Comparison of ENCODE assay signal across 8 cellular contexts in the genomic region with DNA sequence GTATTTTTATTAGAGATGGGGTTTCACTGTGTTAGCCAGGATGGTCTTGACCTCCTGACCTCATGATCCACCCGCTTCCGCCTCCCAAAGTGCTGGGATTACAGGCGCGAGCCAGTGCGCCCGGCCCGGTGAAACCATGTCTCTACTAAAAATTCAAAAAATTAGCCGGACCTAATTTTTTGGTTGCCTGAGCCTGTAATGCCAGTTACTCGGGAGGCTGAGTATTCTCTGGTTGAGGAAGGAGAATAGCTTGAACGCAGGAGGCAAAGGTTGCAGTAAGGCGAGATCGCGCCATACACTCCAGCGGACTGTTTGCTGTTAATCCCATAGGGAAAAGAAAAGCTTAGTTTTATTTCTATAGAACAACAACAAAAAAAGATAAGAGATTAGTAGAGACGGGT. TPM values are rescaled to one million over a fixed set of nuclear protein-coding genes. Genes with fewer than 3 reads are reported as not detected.
DNase-seq lines count a peak whose midpoint lies in the region; ATAC-seq and TF ChIP-seq lines count a peak whose summit lies in the region.

No MANE protein-coding gene starts in this region.

- peak overlapping the region; percentile 99 for H3K27ac Mint-ChIP-seq in endothelial cell (ENCODE audit: unreplicated experiment)

- 0 out of 2 replicates have a peak, but pooled peaks cover 4% of the 10 kb centered on the region for H3K4me1 ChIP-seq in ES-I3 (ENCODE audit: insufficient read depth, low read length)
- peaks cover 12% of the 10 kb centered on the region for H3K4me1 ChIP-seq in OCI-LY1 (ENCODE audit: insufficient read depth, low read length, severe bottlenecking)
- H3K4me1 ChIP-seq in neuronal stem cell (ENCODE audit: control insufficient read depth in 2 of 2, insufficient read depth in 1 of 2, low read depth in 1 of 2, low read length in 2 of 2) = peaks cover 0 to 2% of the 10 kb centered on the region in 2 donors

- no peak overlapping the region for H2BK15ac ChIP-seq in neuronal stem cell (ENCODE audit: low read length)

- H3K4ac ChIP-seq in neuronal stem cell (ENCODE audit: low read length) = no peak overlapping the region

- no peak overlapping the region for H3K23ac ChIP-seq in neuronal stem cell (ENCODE audit: low read depth, low read length, poor library complexity)

- H4K8ac ChIP-seq in neuronal stem cell (ENCODE audit: low read depth, low read length) = no peak overlapping the region

- H3K4me2 ChIP-seq in OCI-LY1 (ENCODE audit: low read length) (peak overlapping the region; percentile 52), neuronal stem cell (ENCODE audit: insufficient read depth, low read length, poor library complexity, severe bottlenecking) (peak overlapping the region; percentile 31)

- 0 out of 2 replicates have a peak, but pooled peaks cover 4% of the 10 kb centered on the region for H3F3A ChIP-seq in OCI-LY1 (ENCODE audit: insufficient read depth, low read length)

- TF ChIP-seq CTCF in OCI-LY1 (IDR thresholded peaks at IDR 0.05; ENCODE audit: low read length) (no peak), endothelial cell (IDR thresholded peaks at IDR 0.05; ENCODE audit: unreplicated experiment) (no peak)

- no peak overlapping the region for H2AK5ac ChIP-seq in neuronal stem cell (ENCODE audit: low read depth, low read length)

- DNase-seq in endothelial cell (ENCODE audit: low spot score) (no peak), neuronal stem cell (ENCODE audit: low spot score) (no peak), NCI-H1105 treated with DMSO at 0.1 percent for 48 hours (lab: John Stamatoyannopoulos, UW) (no peak), AG08396 (ENCODE audit: low spot score) (no peak), NOMO-1 treated with DMSO at 0.1 percent for 48 hours (lab: John Stamatoyannopoulos, UW; ENCODE audit: unreplicated experiment) (no peak)

- no peaks in the 10 kb centered on the region for H3K79me1 ChIP-seq in neuronal stem cell (ENCODE audit: low read depth, low read length)

- H3K4me3 ChIP-seq in OCI-LY1 (ENCODE audit: low read depth, low read length, poor library complexity, severe bottlenecking) = peak overlapping the region; percentile 60
- H3K4me3 ChIP-seq in neuronal stem cell (ENCODE audit: low read length in 2 of 2) = peak overlapping the region in 1 of 2 donors; percentile 42

- H3K27ac ChIP-seq in OCI-LY1 (ENCODE audit: low read depth, low read length, poor library complexity, severe bottlenecking) (peak overlapping the region; percentile 55), neuronal stem cell (replicated peaks; ENCODE audit: low read length) (peak overlapping the region; percentile 74)

- H2BK120ac ChIP-seq in neuronal stem cell (ENCODE audit: low read depth, low read length) = no peak overlapping the region

- H3K27me3 ChIP-seq in OCI-LY1 (ENCODE audit: insufficient read depth, low read length) (no peaks in the 10 kb centered on the region), neuronal stem cell (ENCODE audit: control insufficient read depth in 3 of 3, insufficient read depth in 3 of 3, low read depth in 1 of 3, low read length in 3 of 3) (no peaks in the 10 kb centered on the region)

- H2AFZ ChIP-seq in OCI-LY1 (ENCODE audit: low read length) = no peak overlapping the region
- H2AFZ ChIP-seq in neuronal stem cell (ENCODE audit: low read length) = peak overlapping the region; percentile 4

- H3K14ac ChIP-seq in neuronal stem cell (ENCODE audit: low read length) = no peak overlapping the region

- H3K18ac ChIP-seq in neuronal stem cell (ENCODE audit: low read length) = no peak overlapping the region

- ATAC-seq in HG02840 (IDR thresholded peaks at IDR 0.05; ENCODE audit: low FRiP score, unreplicated experiment) = no peak

- no peaks in the 10 kb centered on the region for H3K36me3 Mint-ChIP-seq in endothelial cell (ENCODE audit: low read depth, unreplicated experiment)

- H3K36me3 ChIP-seq in ES-I3 (ENCODE audit: insufficient read depth, low read length) = no peaks in the 10 kb centered on the region
- no peaks in the 10 kb centered on the region for H3K36me3 ChIP-seq in OCI-LY1 (ENCODE audit: insufficient read depth, low read length)
- H3K36me3 ChIP-seq in neuronal stem cell (replicated peaks in 1 of 2; ENCODE audit: control insufficient read depth in 2 of 2, insufficient read depth in 2 of 2, low read length in 2 of 2) = no peaks in the 10 kb centered on the region

- no peaks in the 10 kb centered on the region for H4K20me1 ChIP-seq in OCI-LY1 (ENCODE audit: insufficient read depth, low read length)

- peaks cover 2% of the 10 kb centered on the region for H3K4me1 Mint-ChIP-seq in endothelial cell (ENCODE audit: unreplicated experiment)

- H3K79me2 ChIP-seq in OCI-LY1 (ENCODE audit: insufficient read depth, low read length) = no peaks in the 10 kb centered on the region

- H3K9me3 Mint-ChIP-seq in endothelial cell (ENCODE audit: unreplicated experiment) = no peaks in the 10 kb centered on the region

- H3K27me3 Mint-ChIP-seq in endothelial cell (ENCODE audit: unreplicated experiment) = peaks cover 5% of the 10 kb centered on the region

- H3K9me2 ChIP-seq in OCI-LY1 (ENCODE audit: low read depth, low read length) = no peaks in the 10 kb centered on the region

- no CpG with 5 or more reads among the region's 15 CpGs for WGBS in neuronal stem cell (ENCODE audit: extremely low coverage in 2 of 2, insufficient read length in 2 of 2, insufficient replicate concordance in 1 of 2), 2 donors

- H3K9me3 ChIP-seq in ES-I3 (ENCODE audit: control insufficient read depth, insufficient read depth, low read length) = no peaks in the 10 kb centered on the region
- no peaks in the 10 kb centered on the region for H3K9me3 ChIP-seq in OCI-LY1 (ENCODE audit: low read length)
- H3K9me3 ChIP-seq in neuronal stem cell (replicated peaks in 1 of 2; ENCODE audit: control insufficient read depth in 2 of 2, insufficient read depth in 1 of 2, low read depth in 1 of 2, low read length in 2 of 2) = no peaks in the 10 kb centered on the region

- no peak overlapping the region for H4K91ac ChIP-seq in neuronal stem cell (ENCODE audit: low read depth, low read length, poor library complexity)

- peak overlapping the region; percentile 84 for H3K4me3 Mint-ChIP-seq in endothelial cell (ENCODE audit: unreplicated experiment)

- H3K9ac ChIP-seq in ES-I3 (ENCODE audit: low read depth, low read length) = peak overlapping the region; percentile 25; the same call in 1 of the 2 replicates
- peak overlapping the region; percentile 23 for H3K9ac ChIP-seq in OCI-LY1 (ENCODE audit: low read length)
- no peak overlapping the region for H3K9ac ChIP-seq in neuronal stem cell (ENCODE audit: low read depth, low read length, poor library complexity)

- H2BK12ac ChIP-seq in neuronal stem cell (ENCODE audit: low read length) = no peak overlapping the region

- no peak overlapping the region for H2BK5ac ChIP-seq in neuronal stem cell (ENCODE audit: low read length)

RNA-seq across cellular contexts. Expression of a gene that starts 29.9 kb away (rescaled TPM):
- total RNA-seq in endothelial cell (ENCODE audit: unreplicated experiment) = not detected
- polyA plus RNA-seq in neuronal stem cell (2013, experiment 1 of 2) = 0.08 TPM
- polyA plus RNA-seq in neuronal stem cell (2013, experiment 2 of 2) = 0.12 TPM

RNA-seq across cellular contexts. Expression of a gene that starts 55.1 kb away (rescaled TPM):
- total RNA-seq in endothelial cell (ENCODE audit: unreplicated experiment) = 107 TPM
- 111 TPM for polyA plus RNA-seq in neuronal stem cell (2013, experiment 1 of 2)
- 115 TPM for polyA plus RNA-seq in neuronal stem cell (2013, experiment 2 of 2)
